Comparison of ENCODE assay signal across 20 cellular contexts in genomic region chr9:126303488-126303887, GRCh38. TPM values are rescaled to one million over a fixed set of nuclear protein-coding genes. Genes with fewer than 3 reads are reported as not detected.
DNase-seq lines count a peak whose midpoint lies in the region; ATAC-seq and TF ChIP-seq lines count a peak whose summit lies in the region.
"Had no signal": no experiment of that assay in that cellular context is flagged by ENCODE, and none has a peak within 500 bp of the region (broad histone marks: within the 10 kb centered on the region; RNA-seq: fewer than 3 reads in every experiment).

No MANE protein-coding gene starts in this region.

- H3K27ac ChIP-seq in GM23338 (ENCODE audit: low read depth) (no peak overlapping the region), lower lobe of right lung (peak overlapping the region; percentile 41)
- H3K27ac ChIP-seq: right atrium auricular region, SK-N-MC had no signal

- ATAC-seq in GM23338, result peak; percentile 85
- ATAC-seq in activated CD8-positive, alpha-beta T cell treated with anti-CD3 and anti-CD28 coated beads, Interleukin-2, amount 10 ng/mL, durations not matched to agents 7 days and 5 days, result no peak
- peak in 1 of 2 donors; percentile 24 for ATAC-seq in lower lobe of right lung
- ATAC-seq in left lobe of liver, result no peak
- ATAC-seq: effector memory CD8-positive, alpha-beta T cell; stimulated activated memory B cell treated with anti-CD40 and anti-IgM and Interleukin-4, amounts not matched to agents 10 μg/mL and 1 μg/mL and 100 μg/mL, for 72 hours had no signal

- H3K36me3 Mint-ChIP-seq in GM23338 (ENCODE audit: low read depth), result no peaks in the 10 kb centered on the region; the same call in 2 of the 3 replicates
- H3K36me3 Mint-ChIP-seq in activated CD8-positive, alpha-beta T cell treated with anti-CD3 and anti-CD28 coated beads, Interleukin-2, amount 10 ng/mL, durations not matched to agents 7 days and 5 days (ENCODE audit: low read depth), result no peaks in the 10 kb centered on the region
- H3K36me3 Mint-ChIP-seq: stimulated activated memory B cell treated with anti-CD40 and anti-IgM and Interleukin-4, amounts not matched to agents 10 μg/mL and 1 μg/mL and 100 μg/mL, for 72 hours; type B pancreatic cell had no signal

- H3K4me3 ChIP-seq in GM23338 (no peak overlapping the region), lower lobe of right lung (no peak overlapping the region)
- H3K4me3 ChIP-seq: MG63, right atrium auricular region, SK-N-MC had no signal

- H3K4me1 Mint-ChIP-seq in GM23338, result peaks cover 4% of the 10 kb centered on the region; the same call in 2 of the 3 replicates
- H3K4me1 Mint-ChIP-seq in activated CD8-positive, alpha-beta T cell treated with anti-CD3 and anti-CD28 coated beads, Interleukin-2, amount 10 ng/mL, durations not matched to agents 7 days and 5 days (ENCODE audit: low read depth), result peaks cover 14% of the 10 kb centered on the region

- TF ChIP-seq CTCF in GM23338 (conservative IDR thresholded peaks at IDR 0.05; ENCODE audit: low read depth in 2 of 2) (no peak), lower lobe of right lung (IDR thresholded peaks at IDR 0.05) (no peak), GM13977 (IDR thresholded peaks at IDR 0.05; ENCODE audit: extremely low read depth, insufficient read depth, missing control alignments) (no peak)

- H3K79me2 ChIP-seq in GM23338 (replicated peaks; ENCODE audit: insufficient read depth), result no peaks in the 10 kb centered on the region

- H3K4me3 Mint-ChIP-seq in GM23338, result no peak overlapping the region
- no peak overlapping the region for H3K4me3 Mint-ChIP-seq in activated CD8-positive, alpha-beta T cell treated with anti-CD3 and anti-CD28 coated beads, Interleukin-2, amount 10 ng/mL, durations not matched to agents 7 days and 5 days
- H3K4me3 Mint-ChIP-seq: effector memory CD8-positive, alpha-beta T cell; stimulated activated memory B cell treated with anti-CD40 and anti-IgM and Interleukin-4, amounts not matched to agents 10 μg/mL and 1 μg/mL and 100 μg/mL, for 72 hours; type B pancreatic cell had no signal

- no peaks in the 10 kb centered on the region for H3K9me3 Mint-ChIP-seq in GM23338
- H3K9me3 Mint-ChIP-seq in activated CD8-positive, alpha-beta T cell treated with anti-CD3 and anti-CD28 coated beads, Interleukin-2, amount 10 ng/mL, durations not matched to agents 7 days and 5 days (ENCODE audit: insufficient read depth), result no peaks in the 10 kb centered on the region
- H3K9me3 Mint-ChIP-seq: effector memory CD8-positive, alpha-beta T cell; stimulated activated memory B cell treated with anti-CD40 and anti-IgM and Interleukin-4, amounts not matched to agents 10 μg/mL and 1 μg/mL and 100 μg/mL, for 72 hours; type B pancreatic cell had no signal

- H3K9me2 ChIP-seq in GM23338 (ENCODE audit: insufficient read depth), result no peaks in the 10 kb centered on the region

- peak; percentile 2 for DNase-seq in DMS153 treated with DMSO at 0.1 percent for 48 hours (lab: John Stamatoyannopoulos, UW; ENCODE audit: unreplicated experiment)
- DNase-seq in GM23338 (ENCODE audit: low spot score), result peak; percentile 56
- DNase-seq in activated CD8-positive, alpha-beta T cell treated with anti-CD3 and anti-CD28 coated beads, Interleukin-2, amount 10 ng/mL, durations not matched to agents 7 days and 5 days, result peak; percentile 22
- no peak for DNase-seq in lower lobe of right lung
- DNase-seq in MV-4-11 (lab: John Stamatoyannopoulos, UW), result no peak
- DNase-seq in GM13977 (ENCODE audit: low spot score), result no peak
- DNase-seq in left lobe of liver (ENCODE audit: low spot score), result no peak
- DNase-seq: activated naive CD4-positive, alpha-beta T cell treated with Interleukin-2 at 50 U/mL for 16 hours; AML-193; anterior cingulate cortex; effector memory CD8-positive, alpha-beta T cell; EL; GOT3; MG63; NCI-H1694 treated with DMSO at 0.1 percent for 48 hours; occipital lobe had no signal

- CTCF ChIA-PET in activated CD8-positive, alpha-beta T cell treated with anti-CD3 and anti-CD28 coated beads, Interleukin-2, amount 10 ng/mL, durations not matched to agents 7 days and 5 days (lab: Charles Lee), result interaction anchor here (0.7 to 5.5 kb wide), 10 partner anchors 9 to 198 kb away, joined by 3 to 96 read pairs (median 8); no protein-coding TSS in a partner anchor

- H3F3A ChIP-seq in GM23338 (replicated peaks; ENCODE audit: low read depth), result no peaks in the 10 kb centered on the region

- no peak overlapping the region for H3K4me2 ChIP-seq in GM23338

- in situ Hi-C loops in GM13977 (cut with MboI; ENCODE audit: low pct_unique_long_range_greater_than_20kb, low sequenced_read_pairs, unreplicated experiment), result no loop called here

- no peaks in the 10 kb centered on the region for H3K9me3 ChIP-seq in lower lobe of right lung
- H3K9me3 ChIP-seq: MG63, right atrium auricular region had no signal

- no peaks in the 10 kb centered on the region for H3K27me3 ChIP-seq in GM23338 (ENCODE audit: insufficient read depth)
- H3K27me3 ChIP-seq in lower lobe of right lung (ENCODE audit: low read depth), result no peaks in the 10 kb centered on the region
- H3K27me3 ChIP-seq: MG63, right atrium auricular region had no signal

- peaks cover 11% of the 10 kb centered on the region for H3K27me3 Mint-ChIP-seq in GM23338 (ENCODE audit: insufficient read depth, low read depth, poor library complexity)
- H3K27me3 Mint-ChIP-seq in activated CD8-positive, alpha-beta T cell treated with anti-CD3 and anti-CD28 coated beads, Interleukin-2, amount 10 ng/mL, durations not matched to agents 7 days and 5 days (ENCODE audit: low read depth), result peaks cover 11% of the 10 kb centered on the region

- no peak overlapping the region for H3K27ac Mint-ChIP-seq in GM23338
- no peak overlapping the region for H3K27ac Mint-ChIP-seq in activated CD8-positive, alpha-beta T cell treated with anti-CD3 and anti-CD28 coated beads, Interleukin-2, amount 10 ng/mL, durations not matched to agents 7 days and 5 days
- H3K27ac Mint-ChIP-seq: effector memory CD8-positive, alpha-beta T cell; stimulated activated memory B cell treated with anti-CD40 and anti-IgM and Interleukin-4, amounts not matched to agents 10 μg/mL and 1 μg/mL and 100 μg/mL, for 72 hours; type B pancreatic cell had no signal

- H4K20me1 ChIP-seq in GM23338 (replicated peaks; ENCODE audit: insufficient read depth), result no peaks in the 10 kb centered on the region

- intact Hi-C loops in lower lobe of right lung (cut with DNase I), result no loop called here

- H2AFZ ChIP-seq in GM23338, result peak overlapping the region; percentile 60; the same call in 1 of the 2 replicates

- H3K4me1 ChIP-seq in GM23338 (ENCODE audit: insufficient read depth) (no peaks in the 10 kb centered on the region), lower lobe of right lung (no peaks in the 10 kb centered on the region)
- H3K4me1 ChIP-seq: right atrium auricular region had no signal

- H3K36me3 ChIP-seq in GM23338 (ENCODE audit: insufficient read depth) (no peaks in the 10 kb centered on the region), lower lobe of right lung (no peaks in the 10 kb centered on the region)
- H3K36me3 ChIP-seq: MG63, right atrium auricular region had no signal

- POLR2A ChIA-PET in activated CD8-positive, alpha-beta T cell treated with anti-CD3 and anti-CD28 coated beads, Interleukin-2, amount 10 ng/mL, durations not matched to agents 7 days and 5 days (lab: Charles Lee), result no interaction called here

TF ChIP-seq in GM23338, 12 proteins besides CTCF, POLR2A, EP300 and RAD21:
- no peak for TF ChIP-seq STAT1 (IDR thresholded peaks at IDR 0.05; ENCODE audit: unreplicated experiment)
- TF ChIP-seq ETS1 (IDR thresholded peaks at IDR 0.05), result peak; percentile 43; the same call in 1 of the 2 replicates

RNA-seq across cellular contexts. Expression of gene MVB12B, which starts 23.1 kb away (rescaled TPM):
- total RNA-seq in GM23338 (2014; rRNA removed; shearing (Covaris generic)), result 4.0 and 6.6 TPM in 2 replicates
- polyA plus RNA-seq in GM23338 (2016; fragmentation: Nextera tagmentation; extraction: Ambion mirVana), result 1.3 and 1.9 TPM in 2 replicates
- total RNA-seq in activated CD8-positive, alpha-beta T cell treated with anti-CD3 and anti-CD28 coated beads, Interleukin-2, amount 10 ng/mL, durations not matched to agents 7 days and 5 days, result 10 to 100 TPM; 17.4 to 19.9 TPM
- total RNA-seq in lower lobe of right lung (47.8 TPM), left lobe of liver (8.8 TPM)

Comparison
In these comparisons a context has a peak if more than half of its experiments do, and no peak if none do; other contexts are left out.
1. DNase-seq: peak in DMS153 treated with DMSO at 0.1 percent for 48 hours (single experiment), GM23338 (single experiment) and activated CD8-positive, alpha-beta T cell treated with anti-CD3 and anti-CD28 coated beads, Interleukin-2, amount 10 ng/mL, durations not matched to agents 7 days and 5 days (single experiment); none in lower lobe of right lung (single experiment), MV-4-11 (single experiment), GM13977 (single experiment) and left lobe of liver (single experiment).